Comparison of ENCODE assay signal across 20 cellular contexts in genomic region chr18:70121842-70122241, GRCh38.
"Had no signal": no experiment of that assay in that cellular context is flagged by ENCODE, and none has a peak within 500 bp of the region (broad histone marks: within the 10 kb centered on the region; RNA-seq: fewer than 3 reads in every experiment).

No MANE protein-coding gene starts in this region.

- ATAC-seq: activated CD4-positive, CD25-positive, alpha-beta regulatory T cell treated with anti-CD3 and anti-CD28 coated beads, Interleukin-2, amount 50 U/mL, for 24 hours; activated naive CD4-positive, alpha-beta T cell treated with anti-CD3 and anti-CD28 coated beads, Interleukin-2, amount 50 U/mL, for 72 hours; activated T-cell treated with anti-CD3 and anti-CD28 coated beads, Interleukin-2, amount 50 U/mL, for 4 hours; esophagus mucosa; gastrocnemius medialis; heart left ventricle; left ventricle myocardium superior; stimulated activated naive CD8-positive, alpha-beta T cell treated with anti-CD3 and anti-CD28 coated beads, Interleukin-15, Interleukin-2, amounts not matched to agents 100 U/mL and 50 U/mL, for 24 hours had no signal

- H3K27me3 ChIP-seq: adrenal gland, breast epithelium, gastrocnemius medialis, heart left ventricle, tibial nerve had no signal

- DNase-seq: activated CD4-positive, alpha-beta T cell treated with anti-CD3 and anti-CD28 coated beads, Interleukin-2, amount 10 ng/mL, durations not matched to agents 7 days and 5 days; activated CD8-positive, alpha-beta memory T cell treated with anti-CD3 and anti-CD28 coated beads, Interleukin-2, amount 50 U/mL, for 4 hours; activated effector memory CD4-positive, alpha-beta T cell treated with anti-CD3 and anti-CD28 coated beads, Interleukin-2, amount 50 U/mL, for 16 hours; activated T-cell treated with anti-CD3 and anti-CD28 coated beads, Interleukin-2, amount 50 U/mL, for 4 hours; adrenal gland; cerebellar nuclear complex; cortex of kidney; gastrocnemius medialis; heart left ventricle; left ventricle myocardium superior; retina; stimulated activated CD4-positive, alpha-beta T cell treated with anti-CD3 and anti-CD28 coated beads, Interleukin-1b, Interleukin-23, amount 100 ng/mL, for 48 hours; stimulated activated naive CD8-positive, alpha-beta T cell treated with anti-CD3 and anti-CD28 coated beads, Interleukin-15, Interleukin-2, amounts not matched to agents 100 U/mL and 50 U/mL, for 24 hours; substantia nigra; T1000 had no signal

- H3K27ac ChIP-seq: adrenal gland, breast epithelium, gastrocnemius medialis, heart left ventricle, tibial nerve had no signal

- H3K4me3 ChIP-seq: adrenal gland, breast epithelium, gastrocnemius medialis, heart left ventricle, tibial nerve had no signal

- H3K4me1 ChIP-seq: adrenal gland, breast epithelium, gastrocnemius medialis, heart left ventricle, tibial nerve had no signal

- H3K36me3 ChIP-seq: adrenal gland, breast epithelium had no signal

- H3K9me3 ChIP-seq: breast epithelium, gastrocnemius medialis had no signal
